8 cellular contexts compared by ENCODE assay signal in the genomic region with DNA sequence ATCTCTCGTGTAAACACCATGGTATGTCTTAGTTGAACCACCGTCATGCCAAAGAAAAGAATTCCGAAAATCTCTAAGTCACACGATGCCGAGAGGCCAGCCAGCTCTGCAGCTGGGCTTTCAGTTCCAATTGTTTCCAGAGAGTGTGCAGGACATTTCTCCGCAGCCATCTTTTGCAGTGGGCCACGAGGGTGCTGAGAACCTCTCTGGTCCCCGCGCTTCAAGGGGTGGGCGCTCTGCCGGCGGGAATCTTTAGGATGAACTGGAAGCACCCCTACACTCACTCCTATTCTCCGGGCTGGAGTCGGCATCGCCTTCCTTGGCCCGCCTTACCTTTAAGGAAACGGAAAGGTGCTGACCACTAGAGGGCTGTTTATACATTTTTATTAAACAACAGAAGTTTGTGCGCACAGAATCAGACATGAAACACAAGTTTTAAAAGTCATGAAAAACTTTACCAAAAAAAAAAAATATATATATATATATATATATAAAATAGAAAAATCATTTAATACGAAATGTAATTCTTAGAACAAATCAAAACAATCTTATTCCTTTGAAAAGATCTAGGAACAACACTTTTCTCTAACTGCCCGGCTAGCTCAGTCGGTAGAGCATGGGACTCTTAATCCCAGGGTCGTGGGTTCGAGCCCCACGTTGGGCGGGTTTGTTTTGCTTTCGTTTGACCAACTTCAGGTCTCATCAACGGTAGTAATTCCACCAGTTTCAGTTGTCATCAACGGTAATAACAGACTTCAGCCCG. TPM values are rescaled to one million over a fixed set of nuclear protein-coding genes. Genes with fewer than 3 reads are reported as not detected.
DNase-seq lines count a peak whose midpoint lies in the region; ATAC-seq and TF ChIP-seq lines count a peak whose summit lies in the region.

No MANE protein-coding gene starts in this region.

- no peaks in the 10 kb centered on the region for H3K9me3 ChIP-seq in left lung

- peaks cover 1% of the 10 kb centered on the region for H3K36me3 Mint-ChIP-seq in activated CD4-positive, alpha-beta T cell treated with anti-CD3 and anti-CD28 coated beads for 36 hours (ENCODE audit: low read depth)

- no peaks in the 10 kb centered on the region for H3K9me3 Mint-ChIP-seq in activated CD4-positive, alpha-beta T cell treated with anti-CD3 and anti-CD28 coated beads for 36 hours (ENCODE audit: low read depth)

- H3K27ac ChIP-seq in coronary artery (peak overlapping the region; percentile 73 to 89), left lung (peak overlapping the region in 1 of 2 donors; percentile 51)

- no peaks in the 10 kb centered on the region for H3K27me3 Mint-ChIP-seq in activated CD4-positive, alpha-beta T cell treated with anti-CD3 and anti-CD28 coated beads for 36 hours

- H3K27ac Mint-ChIP-seq in activated CD4-positive, alpha-beta T cell treated with anti-CD3 and anti-CD28 coated beads for 36 hours, result peak overlapping the region; percentile 78

- H3K27me3 ChIP-seq in left lung, result no peaks in the 10 kb centered on the region

- ATAC-seq in HG03060 (IDR thresholded peaks at IDR 0.05; ENCODE audit: low read depth, unreplicated experiment) (peak; percentile 43), left lung (peak; percentile 90)
- ATAC-seq in activated CD4-positive, alpha-beta T cell treated with anti-CD3 and anti-CD28 coated beads for 36 hours, result peak; percentile 79

- intact Hi-C loops in activated CD4-positive, alpha-beta T cell treated with anti-CD3 and anti-CD28 coated beads for 36 hours (cut with DNase I, micrococcal nuclease), result loop anchor here (1.0 to 5.0 kb wide), 4 partner anchors 12 to 117 kb away; partner anchors contain the start of gene MORF4L1 (in 1 of the 2)
- intact Hi-C loops in left lung (cut with DNase I), result no loop called here

- peak overlapping the region; percentile 77 for H3K4me3 Mint-ChIP-seq in activated CD4-positive, alpha-beta T cell treated with anti-CD3 and anti-CD28 coated beads for 36 hours

- H3K4me1 ChIP-seq in left lung, result peaks cover 0 to 5% of the 10 kb centered on the region in 2 donors

- POLR2A ChIA-PET in activated CD4-positive, alpha-beta T cell treated with anti-CD3 and anti-CD28 coated beads for 36 hours (lab: Charles Lee), result interaction anchor here (1.5 kb wide), 1 partner anchor 13 kb away, joined by 5 read pairs; the partner anchor contains the start of gene MORF4L1

- in situ Hi-C loops in GM13976 (cut with MboI; ENCODE audit: low sequenced_read_pairs, unreplicated experiment), result no loop called here

- peak; percentile 65 for TF ChIP-seq CTCF in GM13976 (IDR thresholded peaks at IDR 0.05; ENCODE audit: borderline replicate concordance, control extremely low read depth, extremely low read depth, insufficient read depth, missing control alignments)
- TF ChIP-seq CTCF in coronary artery (IDR thresholded peaks at IDR 0.05), result peak; percentile 36
- TF ChIP-seq CTCF in left lung (IDR thresholded peaks at IDR 0.05), result peak; percentile 35 to 46

- H3K4me3 ChIP-seq in coronary artery (peak overlapping the region; percentile 68), left lung (peak overlapping the region; percentile 33 to 39)

- DNase-seq in GM13976 (ENCODE audit: low spot score) (peak; percentile 75), NCI-H345 treated with DMSO at 0.1 percent for 48 hours (lab: John Stamatoyannopoulos, UW; ENCODE audit: unreplicated experiment) (peak; percentile 20), coronary artery (ENCODE audit: low spot score) (peak; percentile 88), left lung (peak; percentile 55 to 83), cortex of kidney (lab: John Stamatoyannopoulos, UW) (no peak)
- DNase-seq in activated CD4-positive, alpha-beta T cell treated with anti-CD3 and anti-CD28 coated beads for 36 hours, result peak; percentile 88
- peak; percentile 80 for DNase-seq in stimulated activated CD4-positive, alpha-beta T cell treated with anti-CD3 and anti-CD28 coated beads, Interleukin-1b, Interleukin-23, amount 100 ng/mL, for 48 hours

- CTCF ChIA-PET in activated CD4-positive, alpha-beta T cell treated with anti-CD3 and anti-CD28 coated beads for 36 hours (lab: Charles Lee), result interaction anchor here (0.5 to 2.0 kb wide), 11 partner anchors 10 to 561 kb away, joined by 3 to 20 read pairs (median 3); partner anchors contain the start of genes MORF4L1 and SKIC8

- H3K36me3 ChIP-seq in left lung, result no peaks in the 10 kb centered on the region

- H3K4me1 Mint-ChIP-seq in activated CD4-positive, alpha-beta T cell treated with anti-CD3 and anti-CD28 coated beads for 36 hours, result peaks cover 8% of the 10 kb centered on the region

RNA-seq across cellular contexts. Expression of gene MORF4L1, which starts 12.5 kb away (rescaled TPM):
- 100 to 1,000 TPM; 260 to 353 TPM for total RNA-seq in activated CD4-positive, alpha-beta T cell treated with anti-CD3 and anti-CD28 coated beads for 36 hours
- 100 to 1,000 TPM; 262 to 269 TPM for total RNA-seq in left lung

RNA-seq across cellular contexts. Expression of gene ADAMTS7, which starts 48.9 kb away (rescaled TPM):
- under 1 TPM; 0.09 to 0.23 TPM for total RNA-seq in activated CD4-positive, alpha-beta T cell treated with anti-CD3 and anti-CD28 coated beads for 36 hours
- 1 to 10 TPM; 8.7 to 9.1 TPM for total RNA-seq in left lung

Comparison
In these comparisons a context has a peak if more than half of its experiments do, and no peak if none do; other contexts are left out.
1. RNA of gene ADAMTS7, which starts 48.9 kb away (total RNA-seq): 8.7 to 9.1 TPM in left lung; 0.09 to 0.23 TPM in activated CD4-positive, alpha-beta T cell treated with anti-CD3 and anti-CD28 coated beads for 36 hours; every median in the first group is over 4 times any median in the second.
2. intact Hi-C loops: an anchor here in activated CD4-positive, alpha-beta T cell treated with anti-CD3 and anti-CD28 coated beads for 36 hours (1.0 to 5.0 kb wide); none called in left lung.
3. Peak in every context shown above with its lines, with median percentiles within 50 percentile points of each other: CTCF ChIP-seq and ATAC-seq.